24 cellular contexts compared by ENCODE assay signal in the genomic region with DNA sequence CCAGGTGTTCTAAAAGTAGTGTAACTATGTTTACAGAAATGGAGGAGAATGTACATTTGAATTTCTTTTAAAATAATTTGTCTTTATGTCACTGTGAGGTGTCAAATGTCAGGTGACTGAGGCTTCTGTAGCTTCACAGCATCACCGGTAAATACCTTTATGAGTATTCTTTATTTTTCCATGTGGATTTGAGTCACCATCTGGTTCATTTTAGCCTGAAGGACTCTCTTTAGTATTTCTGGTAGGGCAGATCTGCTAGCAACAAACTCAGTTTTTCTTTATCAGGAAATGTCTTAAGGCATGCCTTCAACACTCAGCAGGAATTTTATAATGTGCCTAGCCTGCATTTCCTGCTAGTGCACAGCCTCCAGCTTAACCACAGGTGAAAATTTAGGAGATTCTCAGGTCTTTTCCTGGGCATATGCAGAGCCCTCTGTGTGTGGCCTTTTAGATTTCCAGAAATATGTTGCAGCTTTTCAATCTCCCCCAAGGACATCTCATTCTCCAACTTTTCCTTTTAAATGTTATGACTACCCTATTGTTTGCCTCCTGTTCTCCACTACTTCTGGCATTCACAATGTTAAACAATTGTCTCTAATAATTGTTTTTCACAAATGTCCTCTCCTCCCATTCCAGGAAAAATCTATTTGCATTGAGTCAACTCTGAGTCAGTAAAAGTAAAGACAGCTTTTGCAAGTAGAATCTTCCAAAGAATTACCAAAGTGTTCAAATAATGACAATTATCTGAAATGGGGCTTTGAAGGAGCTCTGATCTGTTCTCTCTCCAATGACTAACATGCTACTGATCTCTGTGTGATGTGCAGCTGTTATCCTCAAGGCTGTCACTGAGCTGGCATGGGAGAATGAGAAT.
DNase-seq lines count a peak whose midpoint lies in the region; ATAC-seq, FAIRE-seq and TF ChIP-seq lines count a peak whose summit lies in the region.
"Had no signal": no experiment of that assay in that cellular context is flagged by ENCODE, and none has a peak within 500 bp of the region (broad histone marks: within the 10 kb centered on the region; RNA-seq: fewer than 3 reads in every experiment).

No MANE protein-coding gene starts in this region.

- H2BK120ac ChIP-seq in mesendoderm (ENCODE audit: low read depth, low read length), result no peak overlapping the region

- CTCF ChIA-PET in HepG2 (lab: Yijun Ruan, JAX; ENCODE audit: low intra/inter-chr PET ratio, low total read pairs), result no interaction called here

- 13% methylated on average over 1 of the region's 1 CpG for WGBS in HepG2 (ENCODE audit: low lambda C conversion rate)
- 67% methylated on average over 1 of the region's 1 CpG for WGBS in right lobe of liver (ENCODE audit: insufficient coverage, low coverage, low lambda C conversion rate, missing lambda C conversion rate)
- WGBS in mesendoderm (ENCODE audit: extremely low coverage, insufficient coverage, low lambda C conversion rate), result no CpG with 5 or more reads among the region's 1 CpG

- POLR2A ChIA-PET in HepG2 (lab: Yijun Ruan, JAX), result no interaction called here

- H3K36me3 ChIP-seq in HepG2 (replicated peaks in 1 of 2; ENCODE audit: control insufficient read depth in 1 of 2, insufficient read depth in 2 of 2, low read length in 2 of 2) (no peaks in the 10 kb centered on the region), right lobe of liver (no peaks in the 10 kb centered on the region), mesendoderm (ENCODE audit: control insufficient read depth, insufficient read depth, low read length) (no peaks in the 10 kb centered on the region)
- H3K36me3 ChIP-seq: esophagus muscularis mucosa had no signal

- no peaks in the 10 kb centered on the region for H3K79me2 ChIP-seq in HepG2 (ENCODE audit: insufficient read depth, low read length)
- no peaks in the 10 kb centered on the region for H3K79me2 ChIP-seq in mesendoderm (ENCODE audit: control insufficient read depth, insufficient read depth, low read length)

- H3K18ac ChIP-seq in mesendoderm (ENCODE audit: low read length), result no peak overlapping the region

- H3K27ac ChIP-seq in HepG2 (ENCODE audit: extremely low read length, insufficient read depth, low read length) (no peak overlapping the region), right lobe of liver (no peak overlapping the region), cingulate gyrus (ENCODE audit: low read depth, low read length) (peak overlapping the region; percentile 79), mesendoderm (ENCODE audit: low read depth, low read length) (no peak overlapping the region)
- H3K27ac ChIP-seq: esophagus muscularis mucosa, GM23248, testis had no signal

- H3K9me3 ChIP-seq in HepG2 (ENCODE audit: low read length) (no peaks in the 10 kb centered on the region), right lobe of liver (no peaks in the 10 kb centered on the region)
- H3K9me3 ChIP-seq: esophagus muscularis mucosa, testis had no signal

- H2BK15ac ChIP-seq in mesendoderm (replicated peaks; ENCODE audit: low read depth), result no peak overlapping the region

- no peak overlapping the region for H3K23ac ChIP-seq in mesendoderm (ENCODE audit: low read length)

- no peaks in the 10 kb centered on the region for H4K20me1 ChIP-seq in HepG2 (ENCODE audit: insufficient read depth, low read length)

- H3K27me3 ChIP-seq in HepG2 (ENCODE audit: control insufficient read depth in 1 of 2, insufficient read depth in 2 of 2, low read length in 2 of 2) (no peaks in the 10 kb centered on the region), right lobe of liver (no peaks in the 10 kb centered on the region), mesendoderm (ENCODE audit: insufficient read depth, low read length, poor library complexity) (no peaks in the 10 kb centered on the region)
- H3K27me3 ChIP-seq: esophagus muscularis mucosa, testis had no signal

- 0 out of 4 replicates have a peak, but pooled peaks of 1 of the 2 experiments have one; percentile 12 for TF ChIP-seq EP300 in HepG2 (IDR thresholded peaks at IDR 0.05; ENCODE audit: low read depth in 2 of 2, low read length in 2 of 2)
- TF ChIP-seq EP300 in HepG2 (CRISPR knock-in tag; IDR thresholded peaks at IDR 0.05; ENCODE audit: borderline replicate concordance), result no peak

- in situ Hi-C loops in HepG2 (cut with HindIII; ENCODE audit: extremely low pct_ligation_motif_present, low pct_unique_long_range_greater_than_20kb), result no loop called here

- H3K4me1 ChIP-seq in HepG2 (ENCODE audit: insufficient read depth, low read length), result no peaks in the 10 kb centered on the region
- no peaks in the 10 kb centered on the region for H3K4me1 ChIP-seq in right lobe of liver
- H3K4me1 ChIP-seq in mesendoderm (ENCODE audit: control insufficient read depth, low read depth, low read length), result no peaks in the 10 kb centered on the region
- H3K4me1 ChIP-seq: esophagus muscularis mucosa, testis had no signal

- ATAC-seq in HepG2, result no peak; the same call in 2 of the 3 replicates
- no peak for ATAC-seq in right lobe of liver
- ATAC-seq in activated CD4-positive, CD25-positive, alpha-beta regulatory T cell treated with anti-CD3 and anti-CD28 coated beads, Interleukin-2, amount 50 U/mL, for 24 hours, result no peak
- ATAC-seq: left cardiac atrium, SK-N-SH treated with all-trans-retinoic acid at 6 μM for 48 hours had no signal

- no peak overlapping the region for H3K4ac ChIP-seq in mesendoderm (ENCODE audit: low read depth, low read length)

- FAIRE-seq in HepG2 (lab: Jason Lieb, UNC), result no peak

- TF ChIP-seq CTCF in HepG2 (CRISPR knock-in tag; IDR thresholded peaks at IDR 0.05) (no peak), right lobe of liver (IDR thresholded peaks at IDR 0.05) (no peak)

- H2BK5ac ChIP-seq in mesendoderm (ENCODE audit: low read length), result no peak overlapping the region

- peak; percentile 49 for DNase-seq in HepG2 (ENCODE audit: low spot score)
- no peak for DNase-seq in right lobe of liver
- DNase-seq in mesendoderm, result peak; percentile 13
- DNase-seq in NCI-H1105 (lab: John Stamatoyannopoulos, UW), result no peak
- no peak for DNase-seq in activated naive CD4-positive, alpha-beta T cell (lab: John Stamatoyannopoulos, UW)
- no peak for DNase-seq in NOMO-1 (lab: John Stamatoyannopoulos, UW; ENCODE audit: unreplicated experiment in 2 of 2)
- DNase-seq: activated CD4-positive, alpha-beta memory T cell treated with anti-CD3 and anti-CD28 coated beads, Interleukin-2, amount 10 ng/mL, durations not matched to agents 7 days and 5 days; aorta; DND-41; endodermal cell; GM23248; left cardiac atrium; NCI-H1105 treated with DMSO at 0.1 percent for 48 hours; NCI-H2029 treated with DMSO at 0.1 percent for 48 hours; NCI-H2227 treated with DMSO at 0.1 percent for 48 hours; NCI-H526; small intestine; stimulated activated naive CD4-positive, alpha-beta T cell; testis had no signal

- no peaks in the 10 kb centered on the region for H3K79me1 ChIP-seq in mesendoderm (ENCODE audit: low read length)

- TF ChIP-seq RAD21 in HepG2 (CRISPR knock-in tag; IDR thresholded peaks at IDR 0.05), result no peak

- H3K56ac ChIP-seq in mesendoderm (ENCODE audit: low read length), result no peak overlapping the region

- no TSS peak for BruUV-seq in HepG2 (replicated peaks; lab: Mats Ljungman, UMichigan)

- no peak overlapping the region for H2AFZ ChIP-seq in HepG2 (ENCODE audit: low read length)
- H2AFZ ChIP-seq: GM23248 had no signal

- H3K4me2 ChIP-seq in HepG2 (ENCODE audit: low read depth, low read length) (no peak overlapping the region), mesendoderm (ENCODE audit: low read length) (no peak overlapping the region)

- H4K8ac ChIP-seq in mesendoderm (ENCODE audit: low read depth, low read length), result no peak overlapping the region

- H2AK5ac ChIP-seq in mesendoderm (ENCODE audit: low read length), result no peak overlapping the region

- TF ChIP-seq POLR2A in HepG2 (IDR thresholded peaks at IDR 0.05; ENCODE audit: insufficient read depth in 1 of 2, low read depth in 2 of 2, low read length in 2 of 2), result no peak
- TF ChIP-seq POLR2A in right lobe of liver (IDR thresholded peaks at IDR 0.05), result no peak

- no peak overlapping the region for H4K5ac ChIP-seq in mesendoderm (ENCODE audit: low read length)

- intact Hi-C loops in HepG2 (cut with micrococcal nuclease; ENCODE audit: unreplicated experiment) (no loop called here), right lobe of liver (cut with DNase I) (no loop called here)

- H3K4me3 ChIP-seq in HepG2 (replicated peaks in 1 of 3; ENCODE audit: insufficient read depth in 1 of 3, low read depth in 2 of 3, low read length in 3 of 3), result no peak overlapping the region
- H3K4me3 ChIP-seq in right lobe of liver, result no peak overlapping the region
- no peak overlapping the region for H3K4me3 ChIP-seq in mesendoderm (ENCODE audit: low read length)
- H3K4me3 ChIP-seq: esophagus muscularis mucosa, GM23248, lung, testis had no signal

- H3K9ac ChIP-seq in HepG2 (ENCODE audit: insufficient read depth, low read depth, low read length) (no peak overlapping the region), mesendoderm (ENCODE audit: low read length) (no peak overlapping the region)
- H3K9ac ChIP-seq: GM23248 had no signal

TF ChIP-seq in HepG2, 621 proteins besides CTCF, POLR2A, EP300 and RAD21 (continues in another document):
- TF ChIP-seq NCOA2 (CRISPR knock-in tag; IDR thresholded peaks at IDR 0.05), result 0 out of 2 replicates have a peak, but pooled peaks have one; percentile 24
- TF ChIP-seq, protein P1, sequence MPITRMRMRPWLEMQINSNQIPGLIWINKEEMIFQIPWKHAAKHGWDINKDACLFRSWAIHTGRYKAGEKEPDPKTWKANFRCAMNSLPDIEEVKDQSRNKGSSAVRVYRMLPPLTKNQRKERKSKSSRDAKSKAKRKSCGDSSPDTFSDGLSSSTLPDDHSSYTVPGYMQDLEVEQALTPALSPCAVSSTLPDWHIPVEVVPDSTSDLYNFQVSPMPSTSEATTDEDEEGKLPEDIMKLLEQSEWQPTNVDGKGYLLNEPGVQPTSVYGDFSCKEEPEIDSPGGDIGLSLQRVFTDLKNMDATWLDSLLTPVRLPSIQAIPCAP (CRISPR knock-in tag; IDR thresholded peaks at IDR 0.05; ENCODE audit: low read depth), result no peak
- TF ChIP-seq ZNF577 (CRISPR knock-in tag; IDR thresholded peaks at IDR 0.05; ENCODE audit: borderline replicate concordance, low read depth), result no peak
- TF ChIP-seq SOX13 (IDR thresholded peaks at IDR 0.05), result 0 out of 2 replicates have a peak, but pooled peaks have one; percentile 22
- peak in 1 of 2 experiments; percentile 83; a peak in 2 of 4 replicates for TF ChIP-seq SOX13 (CRISPR knock-in tag; conservative IDR thresholded peaks at IDR 0.05 in 1 of 2, IDR thresholded peaks at IDR 0.05 in 1 of 2)
- peak; percentile 32; the same call in 1 of the 2 replicates for TF ChIP-seq CREM (IDR thresholded peaks at IDR 0.05)
- no peak for TF ChIP-seq CREM (CRISPR knock-in tag; IDR thresholded peaks at IDR 0.05)
- TF ChIP-seq CENPX (CRISPR knock-in tag; IDR thresholded peaks at IDR 0.05), result no peak
- no peak for TF ChIP-seq RFX3 (CRISPR knock-in tag; IDR thresholded peaks at IDR 0.05)
- TF ChIP-seq SOX5 (CRISPR knock-in tag; IDR thresholded peaks at IDR 0.05; ENCODE audit: borderline replicate concordance), result peak; percentile 70; the same call in 1 of the 2 replicates
- TF ChIP-seq ELF1 (CRISPR knock-in tag; IDR thresholded peaks at IDR 0.05), result no peak
- peak; percentile 44; the same call in 1 of the 2 replicates for TF ChIP-seq BCL6 (CRISPR knock-in tag; IDR thresholded peaks at IDR 0.05)
- no peak for TF ChIP-seq NR2F1 (CRISPR knock-in tag; IDR thresholded peaks at IDR 0.05)

Comparison
In these comparisons a context has a peak if more than half of its experiments do, and no peak if none do; other contexts are left out.
1. DNase-seq: peak in HepG2 (single experiment) and mesendoderm (single experiment); none in right lobe of liver (0 of 3), NCI-H1105 (single experiment), activated naive CD4-positive, alpha-beta T cell (0 of 4) and NOMO-1 (0 of 2).